9 cellular contexts compared by ENCODE assay signal in genomic region chr11:2268911-2269600, GRCh38. TPM values are rescaled to one million over a fixed set of nuclear protein-coding genes. Genes with fewer than 3 reads are reported as not detected.
DNase-seq lines count a peak whose midpoint lies in the region; TF ChIP-seq lines count a peak whose summit lies in the region.
"Had no signal": no experiment of that assay in that cellular context is flagged by ENCODE, and none has a peak within 500 bp of the region (broad histone marks: within the 10 kb centered on the region; RNA-seq: fewer than 3 reads in every experiment).

No MANE protein-coding gene starts in this region.

- no peaks in the 10 kb centered on the region for H3K9me3 ChIP-seq in adrenal gland (replicated peaks in 1 of 3)

- TF ChIP-seq CTCF in GM20000 (IDR thresholded peaks at IDR 0.05; ENCODE audit: extremely low read depth, missing control alignments) (no peak), adrenal gland (IDR thresholded peaks at IDR 0.05) (no peak)

- H3K27me3 ChIP-seq in adrenal gland: peaks cover 38% of the 10 kb centered on the region

- no peak for TF ChIP-seq POLR2A in adrenal gland (IDR thresholded peaks at IDR 0.05)

- peak; percentile 75 for DNase-seq in GM20000 (ENCODE audit: low spot score)
- DNase-seq in SKM-1 (lab: John Stamatoyannopoulos, UW; ENCODE audit: unreplicated experiment): peak; percentile 52
- peak in 5 of 7 donors; percentile 32 to 54 (median 34) for DNase-seq in adrenal gland
- DNase-seq in iris pigment epithelial cell (ENCODE audit: low read depth): peak; percentile 34
- DNase-seq in stimulated activated CD4-positive, alpha-beta T cell treated with anti-CD3 and anti-CD28 coated beads, Interleukin-1b, Interleukin-23, amount 100 ng/mL, for 24 hours (ENCODE audit: low read depth in 4 of 4, low spot score in 1 of 4): peak; percentile 62 to 83 (median 68)
- DNase-seq in NCI-H82 treated with DMSO at 0.1 percent for 48 hours (lab: John Stamatoyannopoulos, UW; ENCODE audit: unreplicated experiment): no peak
- no peak for DNase-seq in epidermal melanocyte (ENCODE audit: insufficient read length, low spot score)
- no peak for DNase-seq in HK-2 (ENCODE audit: unreplicated experiment)

- peak overlapping the region in 2 of 5 donors; percentile 47 to 81 for H3K27ac ChIP-seq in adrenal gland
- H3K27ac ChIP-seq: SJSA1 had no signal

- 1 to 2% (median 1%) methylated on average over 21 to 84 of the region's 84 CpGs for WGBS in adrenal gland, 4 donors

- no peaks in the 10 kb centered on the region for H3K36me3 ChIP-seq in adrenal gland (replicated peaks in 1 of 2)
- H3K36me3 ChIP-seq: SJSA1 had no signal

- intact Hi-C loops in adrenal gland (cut with DNase I): no loop called here

- peak overlapping the region in 2 of 4 donors; percentile 16 to 56 for H3K4me3 ChIP-seq in adrenal gland
- H3K4me3 ChIP-seq: SJSA1 had no signal

- H3K4me1 ChIP-seq in adrenal gland (replicated peaks in 1 of 2): peaks cover 0 to 14% of the 10 kb centered on the region in 2 donors

RNA-seq across cellular contexts. Expression of gene ASCL2, which starts 1.3 kb away (rescaled TPM):
- 1 to 10 TPM in 3 of 8 donors, under 1 TPM in 4, not detected in 1; 0.39 to 2.2 (median 0.92) TPM for total RNA-seq in adrenal gland
- under 1 TPM in 2 of 3 donors, not detected in 1; 0.44 to 0.88 TPM for polyA plus RNA-seq in adrenal gland
- total RNA-seq: SJSA1 had no signal

RNA-seq across cellular contexts. Expression of gene C11orf21, which starts 32.7 kb away (rescaled TPM):
- under 1 TPM; 0.12 to 0.97 (median 0.32) TPM for total RNA-seq in adrenal gland
- polyA plus RNA-seq in adrenal gland: 1 to 10 TPM in 1 of 3 donors, under 1 TPM in 2; 0.04 to 2.1 (median 0.64) TPM

RNA-seq across cellular contexts. Expression of gene TSPAN32, which starts 32.8 kb away (rescaled TPM):
- 1 to 10 TPM in 1 of 8 donors, under 1 TPM in 4, not detected in 3; 0.14 to 1.4 (median 0.60) TPM for total RNA-seq in adrenal gland
- 1 to 10 TPM in 2 of 3 donors, not detected in 1; 1.7 to 7.0 TPM for polyA plus RNA-seq in adrenal gland

Comparison
In these comparisons a context has a peak if more than half of its experiments do, and no peak if none do; other contexts are left out.
1. DNase-seq: peak in GM20000 (single experiment), SKM-1 (single experiment), adrenal gland (5 of 7), iris pigment epithelial cell (single experiment) and stimulated activated CD4-positive, alpha-beta T cell treated with anti-CD3 and anti-CD28 coated beads, Interleukin-1b, Interleukin-23, amount 100 ng/mL, for 24 hours (4 of 4); none in NCI-H82 treated with DMSO at 0.1 percent for 48 hours (single experiment), epidermal melanocyte (single experiment) and HK-2 (single experiment).